In genomic region chr7:98205162-98205845, GRCh38 we compare ENCODE assay signal across 13 cellular contexts. TPM values are rescaled to one million over a fixed set of nuclear protein-coding genes. Genes with fewer than 3 reads are reported as not detected.
"Had no signal": no experiment of that assay in that cellular context is flagged by ENCODE, and none has a peak within 500 bp of the region (broad histone marks: within the 10 kb centered on the region; RNA-seq: fewer than 3 reads in every experiment).

No MANE protein-coding gene starts in this region.

- H3K27me3 Mint-ChIP-seq: activated CD4-positive, alpha-beta T cell treated with anti-CD3 and anti-CD28 coated beads, Interleukin-2, amount 10 ng/mL, durations not matched to agents 24 days and 14 days; effector memory CD8-positive, alpha-beta T cell had no signal

- H3K9me3 Mint-ChIP-seq: activated B cell treated with CpG ODN at 0.5 μM for 24 hours; activated CD4-positive, alpha-beta T cell treated with anti-CD3 and anti-CD28 coated beads, Interleukin-2, amount 10 ng/mL, durations not matched to agents 24 days and 14 days; activated T-cell treated with anti-CD3 and anti-CD28 coated beads, Interleukin-2, amount 50 U/mL, for 72 hours; effector memory CD8-positive, alpha-beta T cell; neural progenitor cell had no signal

- DNase-seq: activated B cell treated with CpG ODN at 0.5 μM for 24 hours; activated CD4-positive, alpha-beta T cell treated with anti-CD3 and anti-CD28 coated beads, Interleukin-2, amount 10 ng/mL, durations not matched to agents 24 days and 14 days; activated gamma-delta T cell treated with Interleukin-2 at 50 U/mL for 16 hours; activated T-cell treated with anti-CD3 and anti-CD28 coated beads, Interleukin-2, amount 50 U/mL, for 72 hours; effector memory CD8-positive, alpha-beta T cell; erythroblast; kidney glomerular epithelial cell; retina; T1000 had no signal

- H3K4me1 ChIP-seq: neural progenitor cell, parathyroid adenoma had no signal

- H3K27ac Mint-ChIP-seq: activated B cell treated with CpG ODN at 0.5 μM for 24 hours; activated CD4-positive, alpha-beta T cell treated with anti-CD3 and anti-CD28 coated beads, Interleukin-2, amount 10 ng/mL, durations not matched to agents 24 days and 14 days; activated T-cell treated with anti-CD3 and anti-CD28 coated beads, Interleukin-2, amount 50 U/mL, for 72 hours; effector memory CD8-positive, alpha-beta T cell had no signal

- H3K27ac ChIP-seq: hepatocyte, neural progenitor cell, parathyroid adenoma had no signal

- H3K4me3 Mint-ChIP-seq: activated B cell treated with CpG ODN at 0.5 μM for 24 hours; activated CD4-positive, alpha-beta T cell treated with anti-CD3 and anti-CD28 coated beads, Interleukin-2, amount 10 ng/mL, durations not matched to agents 24 days and 14 days; activated T-cell treated with anti-CD3 and anti-CD28 coated beads, Interleukin-2, amount 50 U/mL, for 72 hours; neural progenitor cell had no signal

- H3K36me3 ChIP-seq: neural progenitor cell had no signal

- H3K4me3 ChIP-seq: hepatocyte, neural progenitor cell had no signal

- H3K4me1 Mint-ChIP-seq: neural progenitor cell had no signal

- H3K27me3 ChIP-seq: hepatocyte, neural progenitor cell had no signal

RNA-seq across cellular contexts. Expression of gene BHLHA15, which starts 5.9 kb away (rescaled TPM):
- total RNA-seq: skeletal muscle tissue had no signal
